In genomic region chr22:19783531-19784395, GRCh38 we compare ENCODE assay signal across 1 cellular context.
TF ChIP-seq lines count a peak whose summit lies in the region.

No MANE protein-coding gene starts in this region.

TF ChIP-seq in K562, 482 proteins besides CTCF, POLR2A, EP300 and RAD21 (continued from another document and continues in another):
- no peak for TF ChIP-seq CHD7 (IDR thresholded peaks at IDR 0.05; ENCODE audit: low read depth, low read length)
- no peak for TF ChIP-seq E2F6 (IDR thresholded peaks at IDR 0.05; ENCODE audit: borderline replicate concordance in 1 of 2, extremely low read depth in 1 of 2, insufficient read depth in 1 of 2, insufficient read length in 1 of 2, low read depth in 1 of 2, low read length in 1 of 2, poor library complexity in 1 of 2, severe bottlenecking in 1 of 2)
- no peak for TF ChIP-seq ADNP (tag; IDR thresholded peaks at IDR 0.05)
- TF ChIP-seq ESRRB (CRISPR knock-in tag; IDR thresholded peaks at IDR 0.05; ENCODE audit: borderline replicate concordance), result no peak
- TF ChIP-seq E2F5 (CRISPR knock-in tag; IDR thresholded peaks at IDR 0.05), result no peak
- TF ChIP-seq MAZ (CRISPR knock-in tag; conservative IDR thresholded peaks at IDR 0.05 in 1 of 2, IDR thresholded peaks at IDR 0.05 in 1 of 2), result 0 out of 4 replicates have a peak, but pooled peaks of 1 of the 2 experiments have one; percentile 15
- no peak for TF ChIP-seq NFATC3 (IDR thresholded peaks at IDR 0.05)
- TF ChIP-seq NR4A1 (CRISPR knock-in tag; IDR thresholded peaks at IDR 0.05), result 0 out of 2 replicates have a peak, but pooled peaks have one; percentile 26
- no peak for TF ChIP-seq NR4A1 (tag; IDR thresholded peaks at IDR 0.05)
- TF ChIP-seq ZNF76 (CRISPR knock-in tag; IDR thresholded peaks at IDR 0.05; ENCODE audit: borderline replicate concordance), result 0 out of 2 replicates have a peak, but pooled peaks have one; percentile 26
- TF ChIP-seq ZBTB49 (CRISPR knock-in tag; IDR thresholded peaks at IDR 0.05; ENCODE audit: borderline replicate concordance), result no peak
- no peak for TF ChIP-seq CHD1 (IDR thresholded peaks at IDR 0.05; ENCODE audit: low read length)
- no peak for TF ChIP-seq MXI1 (IDR thresholded peaks at IDR 0.05; ENCODE audit: low read depth, low read length)
- 0 out of 2 replicates have a peak, but pooled peaks have one; percentile 55 for TF ChIP-seq ARID3B (CRISPR knock-in tag; IDR thresholded peaks at IDR 0.05; ENCODE audit: borderline replicate concordance)
- no peak for TF ChIP-seq ZNF551 (CRISPR knock-in tag; IDR thresholded peaks at IDR 0.05)
- 0 out of 2 replicates have a peak, but pooled peaks have one; percentile 44 for TF ChIP-seq ZBTB26 (CRISPR knock-in tag; IDR thresholded peaks at IDR 0.05)
- 0 out of 2 replicates have a peak, but pooled peaks have one; percentile 23 for TF ChIP-seq TSC22D4 (tag; IDR thresholded peaks at IDR 0.05)
- TF ChIP-seq RREB1 (CRISPR knock-in tag; IDR thresholded peaks at IDR 0.05), result 0 out of 2 replicates have a peak, but pooled peaks have one; percentile 57
- peak; percentile 9; the same call in 1 of the 2 replicates for TF ChIP-seq POLR2G (IDR thresholded peaks at IDR 0.05; ENCODE audit: low read depth, low read length)
- no peak for TF ChIP-seq ESRRA (IDR thresholded peaks at IDR 0.05; ENCODE audit: borderline replicate concordance, low read depth)
- no peak for TF ChIP-seq MYNN (IDR thresholded peaks at IDR 0.05)
- 0 out of 2 replicates have a peak, but pooled peaks have one; percentile 6 for TF ChIP-seq MYNN (CRISPR knock-in tag; IDR thresholded peaks at IDR 0.05)
- TF ChIP-seq HBP1 (CRISPR knock-in tag; IDR thresholded peaks at IDR 0.05), result peak; percentile 39; the same call in 1 of the 2 replicates
- no peak for TF ChIP-seq SMARCE1 (IDR thresholded peaks at IDR 0.05)
- TF ChIP-seq OTX1 (CRISPR knock-in tag; IDR thresholded peaks at IDR 0.05), result 0 out of 2 replicates have a peak, but pooled peaks have one; percentile 17
